Comparison of ENCODE assay signal across 10 cellular contexts in the genomic region with DNA sequence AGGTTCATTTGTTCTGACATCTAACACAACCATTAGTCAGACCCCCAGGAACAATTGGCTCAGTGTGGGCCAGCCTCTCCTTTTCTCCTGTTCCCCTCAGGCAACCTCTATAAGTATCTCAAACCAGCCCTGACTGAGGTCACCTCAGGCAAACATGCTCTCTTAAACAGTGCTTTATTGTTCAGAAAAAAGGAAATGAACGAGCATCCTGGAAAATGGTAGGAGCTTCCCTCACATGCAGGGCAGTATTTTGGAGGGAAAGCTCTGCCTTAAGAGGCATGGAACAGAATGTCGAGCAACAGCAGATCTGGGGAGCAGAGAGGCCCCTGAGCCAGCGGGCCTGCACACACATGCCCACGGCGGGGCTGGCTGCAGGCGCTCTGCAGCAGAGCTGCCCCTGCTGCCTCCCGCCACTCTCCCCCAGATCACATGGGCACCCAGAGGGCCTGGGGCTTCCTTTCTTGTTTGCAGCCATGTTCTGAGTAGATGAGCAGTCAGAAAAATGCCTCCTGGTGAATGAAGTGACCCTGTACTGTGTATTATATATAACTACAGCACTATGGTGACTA. TPM values are rescaled to one million over a fixed set of nuclear protein-coding genes. Genes with fewer than 3 reads are reported as not detected.
DNase-seq lines count a peak whose midpoint lies in the region; ATAC-seq and TF ChIP-seq lines count a peak whose summit lies in the region.
"Had no signal": no experiment of that assay in that cellular context is flagged by ENCODE, and none has a peak within 500 bp of the region (broad histone marks: within the 10 kb centered on the region; RNA-seq: fewer than 3 reads in every experiment).

No MANE protein-coding gene starts in this region.

- TF ChIP-seq POLR2A in testis (IDR thresholded peaks at IDR 0.05), result no peak

- POLR2A ChIA-PET in OCI-LY7 (lab: Charles Lee), result no interaction called here

- no peaks in the 10 kb centered on the region for H4K20me1 ChIP-seq in OCI-LY7 (ENCODE audit: insufficient read depth, low read length)

- intact Hi-C loops in testis (cut with DNase I; ENCODE audit: low total_unique reads) (no loop called here), OCI-LY7 (cut with micrococcal nuclease; ENCODE audit: unreplicated experiment) (no loop called here), lower lobe of right lung (cut with DNase I) (no loop called here)

- H3K9me3 ChIP-seq in cardiac muscle cell (ENCODE audit: low read depth) (no peaks in the 10 kb centered on the region), testis (no peaks in the 10 kb centered on the region), OCI-LY7 (ENCODE audit: low read length) (no peaks in the 10 kb centered on the region), lower lobe of right lung (no peaks in the 10 kb centered on the region)

- H2AFZ ChIP-seq in OCI-LY7 (ENCODE audit: low read length), result no peak overlapping the region

- ATAC-seq in HG02642 (IDR thresholded peaks at IDR 0.05; ENCODE audit: poor library complexity, unreplicated experiment) (no peak), lower lobe of right lung (no peak)
- ATAC-seq: activated CD8-positive, alpha-beta memory T cell treated with anti-CD3 and anti-CD28 coated beads, Interleukin-2, amount 10 ng/mL, durations not matched to agents 7 days and 5 days had no signal

- no TSS peak for BruUV-seq in OCI-LY7 (replicated peaks; lab: Mats Ljungman, UMichigan)

- H3K4me3 ChIP-seq in cardiac muscle cell (no peak overlapping the region), testis (no peak overlapping the region), OCI-LY7 (ENCODE audit: low read depth, low read length, poor library complexity, severe bottlenecking) (no peak overlapping the region), lower lobe of right lung (no peak overlapping the region)

- H3K4me1 ChIP-seq in cardiac muscle cell (ENCODE audit: low read depth) (peaks cover 20% of the 10 kb centered on the region), testis (peaks cover 29% of the 10 kb centered on the region), OCI-LY7 (ENCODE audit: insufficient read depth, low read length, poor library complexity, severe bottlenecking) (no peaks in the 10 kb centered on the region), lower lobe of right lung (no peaks in the 10 kb centered on the region)

- H3K36me3 ChIP-seq in cardiac muscle cell (no peaks in the 10 kb centered on the region), testis (ENCODE audit: low read depth, missing control alignments) (no peaks in the 10 kb centered on the region), OCI-LY7 (ENCODE audit: insufficient read depth, low read length) (no peaks in the 10 kb centered on the region), lower lobe of right lung (no peaks in the 10 kb centered on the region)

- no peak overlapping the region for H3K4me2 ChIP-seq in OCI-LY7 (ENCODE audit: low read length)

- DNase-seq in NCI-H748 (lab: John Stamatoyannopoulos, UW; ENCODE audit: unreplicated experiment), result peak; percentile 23
- DNase-seq in NCI-H748 treated with DMSO at 0.1 percent for 48 hours (lab: John Stamatoyannopoulos, UW), result no peak
- DNase-seq in SK-MEL-5 (ENCODE audit: low read depth, low spot score), result peak; percentile 100
- DNase-seq in cardiac muscle cell (ENCODE audit: low read depth in 1 of 2, low spot score in 1 of 2), result peak in 1 of 2 donors; percentile 77
- DNase-seq in testis, result peak; percentile 82
- no peak for DNase-seq in OCI-LY7 (ENCODE audit: low spot score)
- no peak for DNase-seq in lower lobe of right lung
- DNase-seq: activated CD8-positive, alpha-beta memory T cell treated with anti-CD3 and anti-CD28 coated beads, Interleukin-2, amount 10 ng/mL, durations not matched to agents 7 days and 5 days; NK-92 treated with Interleukin-12 subunit alpha and Interleukin-12 subunit beta, amount 100 ng/mL, for 24 hours had no signal

- no peaks in the 10 kb centered on the region for H3K79me2 ChIP-seq in OCI-LY7 (ENCODE audit: insufficient read depth, low read depth, low read length)

- TF ChIP-seq CTCF in cardiac muscle cell (IDR thresholded peaks at IDR 0.05; ENCODE audit: low read depth, low read length) (no peak), testis (IDR thresholded peaks at IDR 0.05) (no peak), OCI-LY7 (conservative IDR thresholded peaks at IDR 0.05; ENCODE audit: low read length) (no peak), lower lobe of right lung (IDR thresholded peaks at IDR 0.05) (no peak)

- CTCF ChIA-PET in OCI-LY7 (lab: Charles Lee; ENCODE audit: unreplicated experiment), result no interaction called here

- H3K27me3 ChIP-seq in cardiac muscle cell, result no peaks in the 10 kb centered on the region
- H3K27me3 ChIP-seq in testis, result no peaks in the 10 kb centered on the region
- H3K27me3 ChIP-seq in lower lobe of right lung (ENCODE audit: low read depth), result no peaks in the 10 kb centered on the region

- WGBS in testis, 2 donors, result 68 to 77% methylated on average over 5 to 7 of the region's 7 CpGs

- H3K27ac ChIP-seq in cardiac muscle cell, result peak overlapping the region; percentile 60
- H3K27ac ChIP-seq in testis, result peak overlapping the region; percentile 78 to 87
- no peak overlapping the region for H3K27ac ChIP-seq in OCI-LY7 (ENCODE audit: low read depth, low read length, poor library complexity, severe bottlenecking)
- H3K27ac ChIP-seq in lower lobe of right lung, result no peak overlapping the region

- no peaks in the 10 kb centered on the region for H3K9me2 ChIP-seq in OCI-LY7 (ENCODE audit: insufficient read depth, low read length)

- in situ Hi-C loops in SK-MEL-5 (cut with HindIII; ENCODE audit: low pct_unique_long_range_greater_than_20kb, low sequenced_read_pairs), result no loop called here

RNA-seq across cellular contexts. Expression of a gene that starts 42.0 kb away (rescaled TPM):
- 98.9 and 111 TPM in 2 replicates for total RNA-seq in SK-MEL-5 (2014; rRNA removed; shearing (Covaris generic))
- polyA plus RNA-seq in SK-MEL-5 (2015; cell fraction: cytosol; rRNA removed), result 122 and 124 TPM in 2 replicates
- 589 and 596 TPM in 2 replicates for polyA plus RNA-seq in SK-MEL-5 (2015; cell fraction: nucleus; rRNA removed)
- total RNA-seq in cardiac muscle cell (29.7 and 31.7 TPM in 2 replicates), testis (100 to 1,000 TPM; 157 to 188 TPM), OCI-LY7 (2022) (2.2 and 4.3 TPM in 2 replicates), lower lobe of right lung (15.8 TPM)
- polyA plus RNA-seq in cardiac muscle cell (19.2 and 28.1 TPM in 2 replicates), testis (ENCODE audit: insufficient read depth, low read depth, low replicate concordance) (171 TPM)
- total RNA-seq in OCI-LY7 (2014; rRNA removed; shearing (Covaris generic)), result 3.7 and 4.0 TPM in 2 replicates

RNA-seq across cellular contexts. Expression of a gene that starts 56.6 kb away (rescaled TPM):
- 11.4 and 12.6 TPM in 2 replicates for total RNA-seq in SK-MEL-5 (2014; rRNA removed; shearing (Covaris generic))
- 11.1 and 18.6 TPM in 2 replicates for polyA plus RNA-seq in SK-MEL-5 (2015; cell fraction: cytosol; rRNA removed)
- 59.4 and 73.3 TPM in 2 replicates for polyA plus RNA-seq in SK-MEL-5 (2015; cell fraction: nucleus; rRNA removed)
- total RNA-seq in cardiac muscle cell (15.6 and 16.9 TPM in 2 replicates), testis (10 to 100 TPM; 41.4 to 55.4 TPM), OCI-LY7 (2022) (23.3 and 24.3 TPM in 2 replicates), lower lobe of right lung (8.5 TPM)
- polyA plus RNA-seq in cardiac muscle cell (16.1 TPM in 2 replicates), testis (ENCODE audit: insufficient read depth, low read depth, low replicate concordance) (59.0 TPM)
- total RNA-seq in OCI-LY7 (2014; rRNA removed; shearing (Covaris generic)), result 20.2 and 22.7 TPM in 2 replicates

Comparison
In these comparisons a context has a peak if more than half of its experiments do, and no peak if none do; other contexts are left out.
1. DNase-seq: peak in NCI-H748 (single experiment), SK-MEL-5 (single experiment) and testis (single experiment); none in NCI-H748 treated with DMSO at 0.1 percent for 48 hours (single experiment), OCI-LY7 (single experiment) and lower lobe of right lung (single experiment).
2. H3K27ac ChIP-seq: peak in cardiac muscle cell (single experiment) and testis (2 of 2); none in OCI-LY7 (single experiment) and lower lobe of right lung (single experiment).